In the genomic region with DNA sequence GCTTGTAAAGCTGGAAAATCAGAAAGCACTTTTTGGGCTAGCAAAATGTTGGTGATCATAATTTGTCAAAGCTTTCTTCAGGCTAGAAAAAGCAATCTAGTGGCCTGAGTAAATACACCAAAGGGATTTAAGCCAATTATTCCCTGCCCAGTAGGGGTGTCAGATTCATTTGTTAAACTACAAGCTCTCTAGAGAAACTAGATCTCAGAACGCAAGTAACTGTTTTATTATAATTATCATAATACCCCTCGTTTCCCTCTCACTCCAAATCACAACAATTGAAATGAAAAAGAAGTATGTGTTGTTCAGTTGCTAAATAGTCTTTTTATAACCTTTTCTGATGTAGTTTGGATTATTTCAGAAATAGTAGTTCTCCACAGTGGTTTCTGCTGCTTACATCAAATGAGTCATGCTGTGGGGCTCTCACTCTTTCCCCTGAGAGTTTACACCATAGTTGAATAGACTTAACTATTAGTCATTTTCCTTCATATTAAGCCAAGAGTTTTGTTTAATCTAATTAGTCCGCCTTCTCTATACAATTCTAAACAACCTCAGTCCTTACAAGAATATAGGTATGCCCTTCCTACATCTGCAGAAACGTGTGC, we compare ENCODE assay signal across 13 cellular contexts.
DNase-seq lines count a peak whose midpoint lies in the region; ATAC-seq and TF ChIP-seq lines count a peak whose summit lies in the region.
"Had no signal": no experiment of that assay in that cellular context is flagged by ENCODE, and none has a peak within 500 bp of the region (broad histone marks: within the 10 kb centered on the region; RNA-seq: fewer than 3 reads in every experiment).

No MANE protein-coding gene starts in this region.

- ATAC-seq in esophagus mucosa (peak; percentile 53), SK-N-SH treated with all-trans-retinoic acid at 6 μM for 48 hours (no peak), HG03520 (IDR thresholded peaks at IDR 0.05; ENCODE audit: unreplicated experiment) (no peak)
- ATAC-seq: body of pancreas, psoas muscle had no signal

- WGBS in neuronal stem cell (ENCODE audit: extremely low coverage in 2 of 2, insufficient read length in 2 of 2, insufficient replicate concordance in 1 of 2), 2 donors: no CpG with 5 or more reads among the region's 4 CpGs

- no peak overlapping the region for H4K8ac ChIP-seq in neuronal stem cell (ENCODE audit: low read depth, low read length)

- DNase-seq in Daoy (ENCODE audit: low read depth) (peak; percentile 68), NCI-H748 (lab: John Stamatoyannopoulos, UW; ENCODE audit: unreplicated experiment) (peak; percentile 38), neuronal stem cell (ENCODE audit: low spot score) (no peak), HPDE6-E6E7 (ENCODE audit: extremely low spot score) (no peak), anterior cingulate cortex (lab: John Stamatoyannopoulos, UW) (no peak)
- DNase-seq: Calu3, H7, psoas muscle, upper lobe of left lung had no signal

- H3K4me2 ChIP-seq in neuronal stem cell (ENCODE audit: insufficient read depth, low read length, poor library complexity, severe bottlenecking): no peak overlapping the region

- peak overlapping the region; percentile 28 for H3K27ac ChIP-seq in neuronal stem cell (replicated peaks; ENCODE audit: low read length)
- H3K27ac ChIP-seq: body of pancreas, psoas muscle, upper lobe of left lung had no signal

- no peak overlapping the region for H2BK120ac ChIP-seq in neuronal stem cell (ENCODE audit: low read depth, low read length)

- H2AFZ ChIP-seq in neuronal stem cell (ENCODE audit: low read length): no peak overlapping the region

- no peak overlapping the region for H3K9ac ChIP-seq in neuronal stem cell (ENCODE audit: low read depth, low read length, poor library complexity)

- peaks cover 2 to 15% of the 10 kb centered on the region in 2 donors for H3K4me1 ChIP-seq in neuronal stem cell (ENCODE audit: control insufficient read depth in 2 of 2, insufficient read depth in 1 of 2, low read depth in 1 of 2, low read length in 2 of 2)
- H3K4me1 ChIP-seq: body of pancreas, psoas muscle, upper lobe of left lung had no signal

- H3K9me3 ChIP-seq in neuronal stem cell (replicated peaks in 1 of 2; ENCODE audit: control insufficient read depth in 2 of 2, insufficient read depth in 1 of 2, low read depth in 1 of 2, low read length in 2 of 2): no peaks in the 10 kb centered on the region
- H3K9me3 ChIP-seq: body of pancreas, psoas muscle, upper lobe of left lung had no signal

- H3K14ac ChIP-seq in neuronal stem cell (ENCODE audit: low read length): no peak overlapping the region

- no peak overlapping the region for H3K4me3 ChIP-seq in neuronal stem cell (ENCODE audit: low read length in 2 of 2)
- H3K4me3 ChIP-seq: body of pancreas, psoas muscle, upper lobe of left lung had no signal

- H3K4ac ChIP-seq in neuronal stem cell (ENCODE audit: low read length): no peak overlapping the region

- no peak overlapping the region for H2BK15ac ChIP-seq in neuronal stem cell (ENCODE audit: low read length)

- no peak overlapping the region for H4K91ac ChIP-seq in neuronal stem cell (ENCODE audit: low read depth, low read length, poor library complexity)

- no peak overlapping the region for H3K18ac ChIP-seq in neuronal stem cell (ENCODE audit: low read length)

- H3K79me1 ChIP-seq in neuronal stem cell (ENCODE audit: low read depth, low read length): no peaks in the 10 kb centered on the region

- H2BK12ac ChIP-seq in neuronal stem cell (ENCODE audit: low read length): no peak overlapping the region

- no peaks in the 10 kb centered on the region for H3K27me3 ChIP-seq in neuronal stem cell (ENCODE audit: control insufficient read depth in 3 of 3, insufficient read depth in 3 of 3, low read depth in 1 of 3, low read length in 3 of 3)
- H3K27me3 ChIP-seq: body of pancreas, upper lobe of left lung had no signal

- no peaks in the 10 kb centered on the region for H3K36me3 ChIP-seq in neuronal stem cell (replicated peaks in 1 of 2; ENCODE audit: control insufficient read depth in 2 of 2, insufficient read depth in 2 of 2, low read length in 2 of 2)
- H3K36me3 ChIP-seq: upper lobe of left lung had no signal

- H2AK5ac ChIP-seq in neuronal stem cell (ENCODE audit: low read depth, low read length): no peak overlapping the region

- no peak overlapping the region for H2BK5ac ChIP-seq in neuronal stem cell (ENCODE audit: low read length)

- H3K23ac ChIP-seq in neuronal stem cell (ENCODE audit: low read depth, low read length, poor library complexity): no peak overlapping the region

TF ChIP-seq in SK-N-SH treated with all-trans-retinoic acid at 6 μM for 48 hours, 23 proteins besides CTCF, POLR2A, EP300 and RAD21:
- TF ChIP-seq, protein P1, sequence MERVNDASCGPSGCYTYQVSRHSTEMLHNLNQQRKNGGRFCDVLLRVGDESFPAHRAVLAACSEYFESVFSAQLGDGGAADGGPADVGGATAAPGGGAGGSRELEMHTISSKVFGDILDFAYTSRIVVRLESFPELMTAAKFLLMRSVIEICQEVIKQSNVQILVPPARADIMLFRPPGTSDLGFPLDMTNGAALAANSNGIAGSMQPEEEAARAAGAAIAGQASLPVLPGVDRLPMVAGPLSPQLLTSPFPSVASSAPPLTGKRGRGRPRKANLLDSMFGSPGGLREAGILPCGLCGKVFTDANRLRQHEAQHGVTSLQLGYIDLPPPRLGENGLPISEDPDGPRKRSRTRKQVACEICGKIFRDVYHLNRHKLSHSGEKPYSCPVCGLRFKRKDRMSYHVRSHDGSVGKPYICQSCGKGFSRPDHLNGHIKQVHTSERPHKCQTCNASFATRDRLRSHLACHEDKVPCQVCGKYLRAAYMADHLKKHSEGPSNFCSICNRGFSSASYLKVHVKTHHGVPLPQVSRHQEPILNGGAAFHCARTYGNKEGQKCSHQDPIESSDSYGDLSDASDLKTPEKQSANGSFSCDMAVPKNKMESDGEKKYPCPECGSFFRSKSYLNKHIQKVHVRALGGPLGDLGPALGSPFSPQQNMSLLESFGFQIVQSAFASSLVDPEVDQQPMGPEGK (CRISPR knock-in tag; IDR thresholded peaks at IDR 0.05; ENCODE audit: borderline replicate concordance): no peak
- TF ChIP-seq PPARA (CRISPR knock-in tag; IDR thresholded peaks at IDR 0.05; ENCODE audit: borderline replicate concordance) (no peak), ZFP3 (CRISPR knock-in tag; IDR thresholded peaks at IDR 0.05) (no peak), ARNTL (CRISPR knock-in tag; IDR thresholded peaks at IDR 0.05; ENCODE audit: borderline replicate concordance, low read depth) (no peak), CREB5 (CRISPR knock-in tag; IDR thresholded peaks at IDR 0.05; ENCODE audit: low read depth) (no peak), ZFP30 (CRISPR knock-in tag; IDR thresholded peaks at IDR 0.05) (no peak), TCF4 (CRISPR knock-in tag; IDR thresholded peaks at IDR 0.05; ENCODE audit: borderline replicate concordance) (no peak)

Comparison
In these comparisons a context has a peak if more than half of its experiments do, and no peak if none do; other contexts are left out.
1. DNase-seq: peak in Daoy (single experiment) and NCI-H748 (single experiment); none in neuronal stem cell (single experiment), HPDE6-E6E7 (single experiment) and anterior cingulate cortex (0 of 58).